In the genomic region with DNA sequence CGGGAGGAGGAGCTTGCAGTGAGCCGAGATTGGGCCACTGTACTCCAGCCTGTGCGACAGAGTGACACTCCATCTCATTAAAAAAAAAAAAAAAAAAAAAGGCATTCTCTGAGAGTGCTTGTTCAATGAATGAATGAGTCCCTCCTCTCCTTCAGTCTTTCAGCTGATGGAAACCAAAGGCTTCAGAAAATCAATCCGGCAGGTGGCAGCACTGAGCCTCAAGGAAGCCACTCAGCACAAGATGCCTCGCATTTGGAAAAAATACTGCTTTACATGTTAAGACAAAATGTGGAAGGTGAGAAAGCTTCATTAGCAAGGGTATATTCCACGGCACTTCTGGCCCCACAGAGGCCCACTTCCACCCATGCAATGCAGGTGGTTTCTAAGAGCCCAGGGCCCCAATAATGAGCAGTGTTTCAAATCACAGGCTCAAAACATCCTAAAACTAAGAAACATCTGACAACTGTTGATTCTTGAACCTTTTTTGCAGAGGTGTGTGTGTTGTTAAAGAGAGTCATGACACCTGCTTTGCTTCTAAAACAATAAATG, we compare ENCODE assay signal across 8 cellular contexts. TPM values are rescaled to one million over a fixed set of nuclear protein-coding genes. Genes with fewer than 3 reads are reported as not detected.
DNase-seq lines count a peak whose midpoint lies in the region; ATAC-seq and TF ChIP-seq lines count a peak whose summit lies in the region.

No MANE protein-coding gene starts in this region.

- H3K9me3 ChIP-seq in cardiac muscle cell (ENCODE audit: low read depth) = no peaks in the 10 kb centered on the region
- no peaks in the 10 kb centered on the region for H3K9me3 ChIP-seq in vagina

- H3K27me3 ChIP-seq in cardiac muscle cell = no peaks in the 10 kb centered on the region
- H3K27me3 ChIP-seq in vagina = no peaks in the 10 kb centered on the region

- H3K4me1 ChIP-seq in cardiac muscle cell (ENCODE audit: low read depth) (peaks cover 6% of the 10 kb centered on the region), vagina (peaks cover 17% of the 10 kb centered on the region)

- DNase-seq in GM12865 (ENCODE audit: low read depth) = peak; percentile 93
- DNase-seq in NCI-H146 (lab: John Stamatoyannopoulos, UW) = peak; percentile 78
- DNase-seq in T follicular helper cell (ENCODE audit: low read depth) = peak; percentile 87
- DNase-seq in activated naive CD8-positive, alpha-beta T cell treated with anti-CD3 and anti-CD28 coated beads, Interleukin-2, amount 50 U/mL, for 16 hours (ENCODE audit: low read depth, low spot score) = peak; percentile 78
- DNase-seq in cardiac muscle cell (ENCODE audit: low read depth in 1 of 2, low spot score in 1 of 2) = peak; percentile 91 to 93
- peak; percentile 66 for DNase-seq in pulmonary artery endothelial cell (ENCODE audit: low read depth, low spot score)
- DNase-seq in vagina (ENCODE audit: extremely low spot score in 2 of 2) = no peak

- no peak for TF ChIP-seq POLR2A in vagina (IDR thresholded peaks at IDR 0.05)

- ATAC-seq in GM21526 (IDR thresholded peaks at IDR 0.05; ENCODE audit: low FRiP score, unreplicated experiment) = no peak

- H3K27ac ChIP-seq in cardiac muscle cell (no peak overlapping the region), vagina (no peak overlapping the region)

- peaks cover 13% of the 10 kb centered on the region for H3K36me3 ChIP-seq in cardiac muscle cell
- peaks cover 0 to 33% of the 10 kb centered on the region in 2 donors for H3K36me3 ChIP-seq in vagina

- TF ChIP-seq CTCF in GM12865 (IDR thresholded peaks at IDR 0.05; ENCODE audit: insufficient read depth, low read depth, low read length, missing control alignments) (peak; percentile 70), cardiac muscle cell (IDR thresholded peaks at IDR 0.05; ENCODE audit: low read depth, low read length) (peak; percentile 76), vagina (IDR thresholded peaks at IDR 0.05) (peak; percentile 57 to 76 (median 74))

- H3K4me3 ChIP-seq in GM12865 (ENCODE audit: low read depth, low read length) = no peak overlapping the region
- no peak overlapping the region for H3K4me3 ChIP-seq in cardiac muscle cell
- no peak overlapping the region for H3K4me3 ChIP-seq in vagina

- intact Hi-C loops in vagina (cut with DNase I) = loop anchor here (5.0 kb wide), 1 partner anchor 89 kb away; no protein-coding TSS in a partner anchor

RNA-seq across cellular contexts. Expression of gene SLC25A19, which starts 33.9 kb away (rescaled TPM):
- total RNA-seq in cardiac muscle cell = 8.9 and 13.2 TPM in 2 replicates
- 12.2 and 17.7 TPM in 2 replicates for polyA plus RNA-seq in cardiac muscle cell
- total RNA-seq in pulmonary artery endothelial cell = 13.1 and 21.4 TPM in 2 replicates
- 16.7 TPM for total RNA-seq in vagina

RNA-seq across cellular contexts. Expression of gene MIF4GD, which starts 52.1 kb away (rescaled TPM):
- 35.6 and 47.9 TPM in 2 replicates for total RNA-seq in cardiac muscle cell
- 75.4 and 75.8 TPM in 2 replicates for polyA plus RNA-seq in cardiac muscle cell
- total RNA-seq in pulmonary artery endothelial cell = 8.0 and 14.5 TPM in 2 replicates
- total RNA-seq in vagina = 26.3 TPM

Comparison
In these comparisons a context has a peak if more than half of its experiments do, and no peak if none do; other contexts are left out.
1. DNase-seq: peak in GM12865 (single experiment), NCI-H146 (single experiment), T follicular helper cell (single experiment), activated naive CD8-positive, alpha-beta T cell treated with anti-CD3 and anti-CD28 coated beads, Interleukin-2, amount 50 U/mL, for 16 hours (single experiment), cardiac muscle cell (2 of 2) and pulmonary artery endothelial cell (single experiment); none in vagina (0 of 2).
2. Peak in every context shown above with its lines, with median percentiles within 50 percentile points of each other: CTCF ChIP-seq.